35 cellular contexts compared by ENCODE assay signal in genomic region chr11:67520856-67521824, GRCh38. TPM values are rescaled to one million over a fixed set of nuclear protein-coding genes. Genes with fewer than 3 reads are reported as not detected.
"Had no signal": no experiment of that assay in that cellular context is flagged by ENCODE, and none has a peak within 500 bp of the region (broad histone marks: within the 10 kb centered on the region; RNA-seq: fewer than 3 reads in every experiment).

No MANE protein-coding gene starts in this region.

- H3K4me3 ChIP-seq: adrenal gland, MG63, SJCRH30, SK-N-MC had no signal

- DNase-seq: activated CD4-positive, alpha-beta T cell treated with anti-CD3 and anti-CD28 coated beads for 1 hour; activated CD4-positive, alpha-beta T cell treated with anti-CD3 and anti-CD28 coated beads, Interleukin-2, amount 10 ng/mL, durations not matched to agents 24 days and 14 days; activated CD4-positive, alpha-beta T cell treated with anti-CD3 and anti-CD28 coated beads, Interleukin-2, amount 50 U/mL, for 4 hours; activated CD4-positive, CD25-positive, alpha-beta regulatory T cell; activated CD8-positive, alpha-beta T cell treated with anti-CD3 and anti-CD28 coated beads for 36 hours; activated gamma-delta T cell treated with Interleukin-2 at 50 U/mL for 16 hours; activated naive CD4-positive, alpha-beta T cell treated with anti-CD3 and anti-CD28 coated beads for 36 hours; activated T-cell treated with anti-CD3 and anti-CD28 coated beads, Interleukin-2, amount 50 U/mL, for 1 hour; activated T-cell treated with anti-CD3 and anti-CD28 coated beads, Interleukin-2, amount 50 U/mL, for 72 hours; caudate nucleus; cerebellar nuclear complex; MG63; NCI-H1092; NCI-H1436 treated with DMSO at 0.1 percent for 48 hours; NCI-H1694 treated with DMSO at 0.1 percent for 48 hours; NCI-H2029; NCI-H345; NCI-H524 treated with DMSO at 0.1 percent for 48 hours; SHP77; SJCRH30; T1000; WERI-Rb-1 had no signal

- H3K36me3 ChIP-seq: adrenal gland, MG63, SJCRH30, WERI-Rb-1 had no signal

- H3K27ac ChIP-seq: adrenal gland, SJCRH30, SK-N-MC, WERI-Rb-1 had no signal

- H3K27me3 ChIP-seq: adrenal gland, MG63 had no signal

- H3K4me1 ChIP-seq: adrenal gland, SJCRH30 had no signal

- FAIRE-seq: astrocyte, colon had no signal

- H3K9me3 ChIP-seq: adrenal gland, MG63, SJCRH30 had no signal

- ATAC-seq: activated CD8-positive, alpha-beta T cell treated with anti-CD3 and anti-CD28 coated beads for 36 hours; activated naive CD4-positive, alpha-beta T cell treated with anti-CD3 and anti-CD28 coated beads, Interleukin-2, amount 50 U/mL, for 72 hours; activated T-cell treated with anti-CD3 and anti-CD28 coated beads, Interleukin-2, amount 50 U/mL, for 72 hours; activated T-helper 17 cell treated with anti-CD3 and anti-CD28 coated beads, Interleukin-2, amount 50 U/mL, for 72 hours; Panc1 had no signal

RNA-seq across cellular contexts. Expression of gene CABP2, which starts 2.1 kb away (rescaled TPM):
- total RNA-seq: activated CD4-positive, alpha-beta T cell treated with anti-CD3 and anti-CD28 coated beads, Interleukin-2, amount 10 ng/mL, durations not matched to agents 24 days and 14 days; activated CD8-positive, alpha-beta memory T cell treated with anti-CD3 and anti-CD28 coated beads for 36 hours; activated CD8-positive, alpha-beta T cell treated with anti-CD3 and anti-CD28 coated beads for 36 hours; activated naive CD4-positive, alpha-beta T cell treated with anti-CD3 and anti-CD28 coated beads for 36 hours; activated naive CD4-positive, alpha-beta T cell treated with anti-CD3 and anti-CD28 coated beads, Interleukin-2, amount 50 U/mL, for 72 hours; activated T-cell treated with anti-CD3 and anti-CD28 coated beads, Interleukin-2, amount 50 U/mL, for 72 hours; activated T-helper 17 cell treated with anti-CD3 and anti-CD28 coated beads, Interleukin-2, amount 50 U/mL, for 72 hours; adrenal gland; astrocyte; bronchial epithelial cell; NCI-H460; RPMI7951; SJCRH30; T-helper 1 cell treated with Interleukin-12 subunit alpha and Interleukin-12 subunit beta and Interleukin-4 antibody, amounts not matched to agents 30 ng/mL and 1 ng/mL, for 36 hours; T-helper 2 cell treated with Interferon-gamma antibody and Interleukin-4, amounts not matched to agents 100 ng/mL and 5 ng/mL, for 36 hours had no signal
- polyA plus RNA-seq: adrenal gland had no signal
